ENCODE assay signal across 24 cellular contexts in genomic region chr21:28723666-28724065, GRCh38.
"Had no signal": no experiment of that assay in that cellular context is flagged by ENCODE, and none has a peak within 500 bp of the region (broad histone marks: within the 10 kb centered on the region; RNA-seq: fewer than 3 reads in every experiment).

No MANE protein-coding gene starts in this region.

- H3K4me1 ChIP-seq: psoas muscle, right lobe of liver, spleen, testis, transverse colon had no signal

- DNase-seq: cortex of kidney; effector memory CD4-positive, alpha-beta T cell; foreskin melanocyte; head of caudate nucleus; left colon; left ventricle myocardium superior; mesenchymal stem cell; midbrain; occipital lobe; psoas muscle; retina; right lobe of liver; spleen; stimulated activated CD4-positive, alpha-beta T cell treated with anti-CD3 and anti-CD28 coated beads, Interleukin-15, amount 100 ng/mL, for 24 hours; stimulated activated CD4-positive, alpha-beta T cell treated with anti-CD3 and anti-CD28 coated beads, Interleukin-1b, Interleukin-23, amount 100 ng/mL, for 48 hours; stimulated activated CD4-positive, alpha-beta T cell treated with anti-CD3 and anti-CD28 coated beads, Interleukin-4, amount 100 ng/mL, for 24 hours; testis; transverse colon had no signal

- H3K4me1 Mint-ChIP-seq: stimulated activated memory B cell treated with anti-CD40 and anti-IgM and Interleukin-4, amounts not matched to agents 10 μg/mL and 1 μg/mL and 100 μg/mL, for 72 hours had no signal

- H3K9me3 Mint-ChIP-seq: stimulated activated naive CD8-positive, alpha-beta T cell treated with anti-CD3 and anti-CD28 coated beads, Interleukin-15, Interleukin-2, amounts not matched to agents 100 ng/mL and 50 ng/mL, for 24 hours had no signal

- ATAC-seq: left colon; left ventricle myocardium superior; natural killer cell treated with Interleukin-12 subunit alpha and Interleukin-12 subunit beta and Interleukin-15 and Interleukin-18, amount 100 ng/mL, for 72 hours; psoas muscle; right lobe of liver; stimulated activated memory B cell treated with anti-CD40 and anti-IgM and Interleukin-4, amounts not matched to agents 10 μg/mL and 1 μg/mL and 100 μg/mL, for 72 hours had no signal

- H3K36me3 ChIP-seq: esophagus muscularis mucosa, right lobe of liver, spleen, transverse colon had no signal

- H3K4me3 ChIP-seq: esophagus muscularis mucosa, hepatocyte, lung, psoas muscle, right lobe of liver, spleen, testis, transverse colon had no signal

- H3K9me3 ChIP-seq: esophagus muscularis mucosa, psoas muscle, right lobe of liver, spleen, testis, transverse colon had no signal

- H3K27ac ChIP-seq: esophagus muscularis mucosa, hepatocyte, psoas muscle, right lobe of liver, spleen, testis, transverse colon had no signal

- H3K27ac Mint-ChIP-seq: stimulated activated memory B cell treated with anti-CD40 and anti-IgM and Interleukin-4, amounts not matched to agents 10 μg/mL and 1 μg/mL and 100 μg/mL, for 72 hours; stimulated activated naive CD8-positive, alpha-beta T cell treated with anti-CD3 and anti-CD28 coated beads, Interleukin-15, Interleukin-2, amounts not matched to agents 100 ng/mL and 50 ng/mL, for 24 hours had no signal

- H3K27me3 ChIP-seq: esophagus muscularis mucosa, hepatocyte, right lobe of liver, spleen, testis, transverse colon had no signal

- H3K36me3 Mint-ChIP-seq: stimulated activated memory B cell treated with anti-CD40 and anti-IgM and Interleukin-4, amounts not matched to agents 10 μg/mL and 1 μg/mL and 100 μg/mL, for 72 hours had no signal

- H3K4me3 Mint-ChIP-seq: natural killer cell treated with Interleukin-12 subunit alpha and Interleukin-12 subunit beta and Interleukin-15 and Interleukin-18, amount 100 ng/mL, for 72 hours; stimulated activated memory B cell treated with anti-CD40 and anti-IgM and Interleukin-4, amounts not matched to agents 10 μg/mL and 1 μg/mL and 100 μg/mL, for 72 hours; stimulated activated naive CD8-positive, alpha-beta T cell treated with anti-CD3 and anti-CD28 coated beads, Interleukin-15, Interleukin-2, amounts not matched to agents 100 ng/mL and 50 ng/mL, for 24 hours had no signal

- H3K27me3 Mint-ChIP-seq: natural killer cell treated with Interleukin-12 subunit alpha and Interleukin-12 subunit beta and Interleukin-15 and Interleukin-18, amount 100 ng/mL, for 72 hours; stimulated activated memory B cell treated with anti-CD40 and anti-IgM and Interleukin-4, amounts not matched to agents 10 μg/mL and 1 μg/mL and 100 μg/mL, for 72 hours; stimulated activated naive CD8-positive, alpha-beta T cell treated with anti-CD3 and anti-CD28 coated beads, Interleukin-15, Interleukin-2, amounts not matched to agents 100 ng/mL and 50 ng/mL, for 24 hours had no signal
